8 cellular contexts compared by ENCODE assay signal in the genomic region with DNA sequence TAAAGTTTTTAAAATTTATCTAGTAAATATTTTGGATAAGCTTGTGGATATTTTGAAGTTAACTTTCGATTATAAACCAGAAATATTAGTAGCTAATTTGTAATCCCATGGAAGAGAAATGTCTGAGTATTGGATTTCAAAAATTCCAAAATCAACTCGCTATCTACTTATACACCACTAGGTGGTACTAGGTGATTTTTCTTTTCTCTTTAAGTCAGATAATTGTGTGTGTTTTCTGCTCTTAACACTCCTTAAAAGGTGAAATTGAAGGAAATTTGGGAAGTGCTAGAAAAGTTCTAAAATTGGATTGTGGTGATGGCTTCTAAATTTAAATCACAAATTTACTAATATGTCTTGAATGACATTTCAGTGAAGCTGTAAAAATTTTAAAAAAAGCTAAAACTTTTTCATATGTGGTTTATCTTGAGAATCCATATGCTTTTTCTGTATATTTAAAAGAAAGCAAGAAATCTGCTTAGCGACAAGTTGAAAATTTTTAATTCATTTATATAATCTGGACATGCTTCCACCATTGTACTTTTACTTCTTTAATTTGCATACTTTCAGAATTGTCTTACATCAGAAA.
A peak's percentile ranks its signal among the peaks of the same experiment; 100 is the strongest.
DNase-seq lines count a peak whose midpoint lies in the region; ATAC-seq, FAIRE-seq and TF ChIP-seq lines count a peak whose summit lies in the region.

No MANE protein-coding gene starts in this region.

- H3K9me3 Mint-ChIP-seq in activated CD4-positive, alpha-beta memory T cell treated with anti-CD3 and anti-CD28 coated beads for 36 hours: no peaks in the 10 kb centered on the region

- H3K4me2 ChIP-seq in keratinocyte (ENCODE audit: control insufficient read depth, extremely low read depth, insufficient read depth, low read depth, low read length): no peak overlapping the region

- H4K20me1 ChIP-seq in keratinocyte (ENCODE audit: control insufficient read depth, extremely low read depth, insufficient read depth, low read length): no peaks in the 10 kb centered on the region

- no peaks in the 10 kb centered on the region for H3K79me2 ChIP-seq in keratinocyte (ENCODE audit: control insufficient read depth, insufficient read depth, low read length)

- no peaks in the 10 kb centered on the region for H3K27me3 Mint-ChIP-seq in activated CD4-positive, alpha-beta memory T cell treated with anti-CD3 and anti-CD28 coated beads for 36 hours

- intact Hi-C loops in lower leg skin (cut with DNase I; ENCODE audit: low total_unique reads): no loop called here
- intact Hi-C loops in activated CD4-positive, alpha-beta memory T cell treated with anti-CD3 and anti-CD28 coated beads for 36 hours (cut with micrococcal nuclease): loop anchor here (1.0 to 10.0 kb wide), 4 partner anchors 105 to 337 kb away; a partner anchor contains a TSS

- in situ Hi-C loops in KBM-7 (cut with MboI; ENCODE audit: low pct_unique_long_range_greater_than_20kb, low sequenced_read_pairs): no loop called here

- H3K4me1 Mint-ChIP-seq in activated CD4-positive, alpha-beta memory T cell treated with anti-CD3 and anti-CD28 coated beads for 36 hours (ENCODE audit: low read depth): no peaks in the 10 kb centered on the region

- H3K27me3 ChIP-seq in keratinocyte (ENCODE audit: control insufficient read depth, extremely low read depth, insufficient read depth, low read length): no peaks in the 10 kb centered on the region

- H2AFZ ChIP-seq in keratinocyte (ENCODE audit: control insufficient read depth, low read length): no peak overlapping the region

- ATAC-seq in GM18873 (IDR thresholded peaks at IDR 0.05; ENCODE audit: low FRiP score, unreplicated experiment): no peak

- no peak overlapping the region for H3K9ac ChIP-seq in keratinocyte (ENCODE audit: control insufficient read depth, extremely low read depth, insufficient read depth, low read length)

- H3K36me3 ChIP-seq in keratinocyte (ENCODE audit: control insufficient read depth in 2 of 2, extremely low read depth in 1 of 2, insufficient read depth in 2 of 2, low read length in 2 of 2): no peaks in the 10 kb centered on the region

- POLR2A ChIA-PET in activated CD4-positive, alpha-beta memory T cell treated with anti-CD3 and anti-CD28 coated beads for 36 hours (lab: Charles Lee): no interaction called here

- DNase-seq in NCI-H1417 (lab: John Stamatoyannopoulos, UW) (peak in 2 of 3 experiments; percentile 1 to 29), NCI-H1417 treated with DMSO at 0.1 percent for 48 hours (lab: John Stamatoyannopoulos, UW) (no peak), KBM-7 (peak; percentile 50), keratinocyte (ENCODE audit: low read depth, low spot score) (no peak), lower leg skin (ENCODE audit: low spot score in 2 of 2) (no peak)
- DNase-seq in activated CD4-positive, alpha-beta memory T cell treated with anti-CD3 and anti-CD28 coated beads for 36 hours: no peak

- WGBS in lower leg skin, 2 donors: 21 to 22% methylated on average over 3 of the region's 3 CpGs

- dilution Hi-C loops in keratinocyte (cut with MboI; ENCODE audit: extremely low pct_ligation_motif_present, low sequenced_read_pairs): no loop called here

- no peaks in the 10 kb centered on the region for H3K36me3 Mint-ChIP-seq in activated CD4-positive, alpha-beta memory T cell treated with anti-CD3 and anti-CD28 coated beads for 36 hours

- TF ChIP-seq POLR2A in lower leg skin (IDR thresholded peaks at IDR 0.05): no peak

- H3K9me3 ChIP-seq in keratinocyte (ENCODE audit: control insufficient read depth, low read depth, low read length): no peaks in the 10 kb centered on the region

- peak; percentile 75 for TF ChIP-seq CTCF in VCaP (conservative IDR thresholded peaks at IDR 0.05)
- peak in 2 of 3 experiments; percentile 32 to 45 for TF ChIP-seq CTCF in keratinocyte (optimal IDR thresholded peaks at IDR 0.05 in 1 of 3, IDR thresholded peaks at IDR 0.05 in 1 of 3, conservative IDR thresholded peaks at IDR 0.05 in 1 of 3; ENCODE audit: extremely low read depth in 1 of 3, insufficient read depth in 2 of 3, low read length in 3 of 3)
- no peak for TF ChIP-seq CTCF in lower leg skin (IDR thresholded peaks at IDR 0.05)

- H3K27ac Mint-ChIP-seq in activated CD4-positive, alpha-beta memory T cell treated with anti-CD3 and anti-CD28 coated beads for 36 hours: no peak overlapping the region

- H3K4me1 ChIP-seq in keratinocyte (ENCODE audit: control insufficient read depth, extremely low read depth, insufficient read depth, low read length): peaks cover 26% of the 10 kb centered on the region

- CTCF ChIA-PET in activated CD4-positive, alpha-beta memory T cell treated with anti-CD3 and anti-CD28 coated beads for 36 hours (lab: Charles Lee): interaction anchor here (0.7 to 6.1 kb wide), 15 partner anchors 11 to 353 kb away, joined by 3 to 167 read pairs (median 4); a partner anchor contains a TSS

- H3K9me1 ChIP-seq in keratinocyte (ENCODE audit: control insufficient read depth, extremely low read depth, insufficient read depth, low read length): no peaks in the 10 kb centered on the region

- FAIRE-seq in keratinocyte (lab: Jason Lieb, UNC): no peak

- H3K27ac ChIP-seq in VCaP (no peak overlapping the region), keratinocyte (ENCODE audit: control insufficient read depth, insufficient read depth, low read length) (no peak overlapping the region)

- H3K4me3 Mint-ChIP-seq in activated CD4-positive, alpha-beta memory T cell treated with anti-CD3 and anti-CD28 coated beads for 36 hours: no peak overlapping the region

- no peak overlapping the region for H3K4me3 ChIP-seq in keratinocyte (ENCODE audit: control insufficient read depth in 2 of 3, extremely low read depth in 1 of 3, insufficient read depth in 2 of 3, low read depth in 1 of 3, low read length in 3 of 3)
- H3K4me3 ChIP-seq in lower leg skin (ENCODE audit: low read depth, poor library complexity, severe bottlenecking): no peak overlapping the region

Comparison
In these comparisons a context has a peak if more than half of its experiments do, and no peak if none do; other contexts are left out.
1. DNase-seq: peak in NCI-H1417 (2 of 3) and KBM-7 (single experiment); none in NCI-H1417 treated with DMSO at 0.1 percent for 48 hours (single experiment), keratinocyte (single experiment), lower leg skin (0 of 2) and activated CD4-positive, alpha-beta memory T cell treated with anti-CD3 and anti-CD28 coated beads for 36 hours (single experiment).
2. CTCF ChIP-seq: peak in VCaP (single experiment) and keratinocyte (2 of 3); none in lower leg skin (0 of 3).